Comparison of ENCODE assay signal across 1 cellular context in genomic region chr5:159412284-159413046, GRCh38.
TF ChIP-seq lines count a peak whose summit lies in the region.

No MANE protein-coding gene starts in this region.

TF ChIP-seq in GM12878, 131 proteins besides CTCF, POLR2A, EP300 and RAD21 (continued from another document):
- TF ChIP-seq CEBPZ (IDR thresholded peaks at IDR 0.05; ENCODE audit: low read depth, low read length), result no peak
- no peak for TF ChIP-seq SREBF2 (IDR thresholded peaks at IDR 0.05; ENCODE audit: low read length)
- TF ChIP-seq STAT1 (conservative IDR thresholded peaks at IDR 0.05), result no peak
- TF ChIP-seq MEF2A (IDR thresholded peaks at IDR 0.05; ENCODE audit: insufficient read depth, low read depth, low read length), result 0 out of 2 replicates have a peak, but pooled peaks have one; percentile 11
- TF ChIP-seq RCOR1 (conservative IDR thresholded peaks at IDR 0.05; ENCODE audit: low read depth, low read length), result no peak
- TF ChIP-seq NR2C2 (IDR thresholded peaks at IDR 0.05; ENCODE audit: borderline replicate concordance, control insufficient read depth, insufficient read length, low read depth), result no peak
- TF ChIP-seq BCL11A (IDR thresholded peaks at IDR 0.05; ENCODE audit: low read depth, low read length), result peak; percentile 8; the same call in 1 of the 2 replicates
- TF ChIP-seq RUNX3 (IDR thresholded peaks at IDR 0.05; ENCODE audit: low read length), result peak; percentile 39
- no peak for TF ChIP-seq CREB1 (IDR thresholded peaks at IDR 0.05; ENCODE audit: low read depth)
- no peak for TF ChIP-seq GABPA (IDR thresholded peaks at IDR 0.05; ENCODE audit: low read depth)
